Comparison of ENCODE assay signal across 8 cellular contexts in the genomic region with DNA sequence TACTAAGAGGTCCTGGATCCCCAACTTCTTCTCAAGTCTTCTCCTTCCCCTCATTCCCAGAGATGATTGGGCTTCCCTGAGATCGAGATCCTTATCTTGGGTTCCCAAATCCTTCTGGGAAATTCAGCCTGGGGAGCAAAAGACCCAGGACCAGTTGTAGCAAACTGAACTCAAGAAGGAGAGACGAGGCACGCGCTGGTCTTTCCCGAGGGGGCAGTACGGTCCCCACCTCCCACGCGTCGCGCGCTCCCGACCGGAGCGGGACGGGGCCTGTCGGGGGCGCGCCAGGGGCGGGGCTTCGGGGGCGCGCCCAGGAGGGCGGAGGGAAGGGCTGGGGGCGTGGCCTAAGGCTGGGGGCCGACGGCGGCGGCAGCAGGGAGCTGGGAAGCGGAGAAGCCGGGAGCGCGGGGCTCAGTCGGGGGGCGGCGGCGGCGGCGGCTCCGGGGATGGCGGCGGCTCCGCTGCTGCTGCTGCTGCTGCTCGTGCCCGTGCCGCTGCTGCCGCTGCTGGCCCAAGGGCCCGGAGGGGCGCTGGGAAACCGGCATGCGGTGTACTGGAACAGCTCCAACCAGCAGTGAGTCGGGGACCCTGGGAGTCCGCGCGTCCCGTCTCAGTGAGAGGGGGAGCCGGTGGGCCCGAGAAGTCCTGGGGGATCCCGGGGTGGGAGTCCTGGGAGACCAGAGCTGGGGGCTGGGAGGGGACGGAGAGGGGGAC. TPM values are rescaled to one million over a fixed set of nuclear protein-coding genes. Genes with fewer than 3 reads are reported as not detected.
DNase-seq lines count a peak whose midpoint lies in the region; ATAC-seq, FAIRE-seq and TF ChIP-seq lines count a peak whose summit lies in the region.

A gene with protein sequence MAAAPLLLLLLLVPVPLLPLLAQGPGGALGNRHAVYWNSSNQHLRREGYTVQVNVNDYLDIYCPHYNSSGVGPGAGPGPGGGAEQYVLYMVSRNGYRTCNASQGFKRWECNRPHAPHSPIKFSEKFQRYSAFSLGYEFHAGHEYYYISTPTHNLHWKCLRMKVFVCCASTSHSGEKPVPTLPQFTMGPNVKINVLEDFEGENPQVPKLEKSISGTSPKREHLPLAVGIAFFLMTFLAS (plus strand): TSS at position 342 of the 714 bp plus-strand sequence. CDS start 105 bp downstream, at position 447.

- FAIRE-seq in pancreas (lab: Jason Lieb, UNC), result no peak

- peak; percentile 49 to 81 (median 72) for ATAC-seq in pancreas
- ATAC-seq in aorta (ENCODE audit: low FRiP score), result peak; percentile 82
- no peak for ATAC-seq in HG03432 (IDR thresholded peaks at IDR 0.05; ENCODE audit: unreplicated experiment)

- CTCF ChIA-PET in BJ (lab: Yijun Ruan, JAX), result interaction anchor here (0.7 to 2.1 kb wide), 8 partner anchors 10 to 138 kb away, joined by 3 to 9 read pairs (median 4); a partner anchor contains a TSS

- TF ChIP-seq CTCF in BJ (IDR thresholded peaks at IDR 0.05; ENCODE audit: insufficient read depth, low read depth, low read length) (no peak), Peyer's patch (IDR thresholded peaks at IDR 0.05) (no peak), pancreas (IDR thresholded peaks at IDR 0.05) (no peak)

- peak within 1 kb of the TSS; percentile 27 for H3K4me3 ChIP-seq in BJ (ENCODE audit: low read depth, low read length)
- H3K4me3 ChIP-seq in HAP-1, result peak within 1 kb of the TSS; percentile 67
- H3K4me3 ChIP-seq in Peyer's patch, result peak within 1 kb of the TSS; percentile 37 to 64 (median 51)
- H3K4me3 ChIP-seq in pancreas, result peak within 1 kb of the TSS in 3 of 4 donors; percentile 19 to 45 (median 41)
- H3K4me3 ChIP-seq in aorta (ENCODE audit: low read length in 2 of 2), result no peak within 1 kb of the TSS

- peaks cover 16% of the 10 kb centered on the region for H3K4me1 ChIP-seq in HAP-1
- peaks cover 23 to 56% (median 40%) of the 10 kb centered on the region in 4 donors for H3K4me1 ChIP-seq in Peyer's patch
- peaks cover 32 to 36% (median 33%) of the 10 kb centered on the region in 3 donors for H3K4me1 ChIP-seq in pancreas
- no peaks in the 10 kb centered on the region for H3K4me1 ChIP-seq in aorta (ENCODE audit: control insufficient read depth in 1 of 2, insufficient read depth in 2 of 2, low read length in 2 of 2)

- H3K27ac ChIP-seq in Peyer's patch (no peak within 1 kb of the TSS), pancreas (no peak within 1 kb of the TSS), aorta (ENCODE audit: low read depth in 1 of 2, low read length in 2 of 2) (no peak within 1 kb of the TSS)

- POLR2A ChIA-PET in BJ (lab: Charles Lee), result no interaction called here

- no peak for TF ChIP-seq POLR2A in Peyer's patch (IDR thresholded peaks at IDR 0.05)

- no peaks in the 10 kb centered on the region for H3K9me3 ChIP-seq in HAP-1
- H3K9me3 ChIP-seq in Peyer's patch, result no peaks in the 10 kb centered on the region
- H3K9me3 ChIP-seq in pancreas, result no peaks in the 10 kb centered on the region
- H3K9me3 ChIP-seq in aorta (ENCODE audit: control insufficient read depth, low read length), result no peaks in the 10 kb centered on the region

- 1% methylated on average over 19 to 59 of the region's 59 CpGs for WGBS in pancreas, 2 donors
- WGBS in aorta, 2 donors, result 1% methylated on average over 29 to 59 of the region's 59 CpGs

- DNase-seq in BJ (ENCODE audit: low read depth) (no peak), HAP-1 (ENCODE audit: low spot score in 2 of 2) (peak; percentile 59 to 91), Peyer's patch (peak; percentile 65 to 87 (median 85)), head of caudate nucleus (peak in 41 of 42 donors; percentile 60 to 93 (median 86)), pancreas (peak; percentile 49 to 85 (median 70)), aorta (peak; percentile 77 to 94)
- peak; percentile 61 for DNase-seq in activated naive CD4-positive, alpha-beta T cell treated with anti-CD3 and anti-CD28 coated beads, Interleukin-2, amount 50 U/mL, for 16 hours

- H3K27me3 ChIP-seq in BJ (ENCODE audit: control insufficient read depth, insufficient read depth, low read length) (peaks cover 40% of the 10 kb centered on the region), HAP-1 (ENCODE audit: low read depth) (no peaks in the 10 kb centered on the region), Peyer's patch (peaks cover 0 to 47% of the 10 kb centered on the region in 2 donors), pancreas (peaks cover 0 to 31% (median 6%) of the 10 kb centered on the region in 4 donors), aorta (ENCODE audit: control insufficient read depth in 1 of 2, insufficient read depth in 2 of 2, low read length in 1 of 2) (no peaks in the 10 kb centered on the region)

- intact Hi-C loops in head of caudate nucleus (cut with DNase I), result no loop called here
- intact Hi-C loops in pancreas (cut with DNase I), result no loop called here
- intact Hi-C loops in aorta (cut with DNase I), result no loop called here

- in situ Hi-C loops in HAP-1 (cut with MboI; ENCODE audit: low sequenced_read_pairs), result no loop called here

- H3K36me3 ChIP-seq in BJ (ENCODE audit: control insufficient read depth, insufficient read depth, low read length) (no peaks in the 10 kb centered on the region), HAP-1 (replicated peaks) (no peaks in the 10 kb centered on the region), Peyer's patch (no peaks in the 10 kb centered on the region), pancreas (no peaks in the 10 kb centered on the region), aorta (ENCODE audit: control insufficient read depth in 1 of 2, insufficient read depth in 2 of 2, low read length in 1 of 2) (no peaks in the 10 kb centered on the region)

RNA-seq across cellular contexts. Expression of the gene that starts here (rescaled TPM):
- polyA plus RNA-seq in BJ (2011; rRNA removed) (1.4 and 1.8 TPM in 2 replicates), pancreas (under 1 TPM; 0.72 to 0.99 TPM), aorta (under 1 TPM in 1 of 2 donors, not detected in 1; 0.41 TPM)
- 0.47 and 1.2 TPM in 2 replicates for polyA minus RNA-seq in BJ (2011; rRNA and poly(A)+ RNA removed)
- total RNA-seq in Peyer's patch (1 to 10 TPM; 2.3 to 8.7 (median 5.3) TPM), pancreas (1 to 10 TPM in 2 of 6 donors, under 1 TPM in 4; 0.52 to 1.2 (median 0.70) TPM), aorta (1 to 10 TPM; 1.8 to 3.2 TPM)

Comparison
In these comparisons a context has a peak if more than half of its experiments do, and no peak if none do; other contexts are left out.
1. H3K4me3 ChIP-seq: peak in BJ (single experiment), HAP-1 (single experiment), Peyer's patch (4 of 4) and pancreas (3 of 4); none in aorta (0 of 2).